Comparison of ENCODE assay signal across 1 cellular context in genomic region chr17:78281249-78281865, GRCh38.
A peak's percentile ranks its signal among the peaks of the same experiment; 100 is the strongest.
TF ChIP-seq lines count a peak whose summit lies in the region.

No MANE protein-coding gene starts in this region.

TF ChIP-seq in H1, 55 proteins besides CTCF, POLR2A, EP300 and RAD21:
- TF ChIP-seq TAF1 (IDR thresholded peaks at IDR 0.05; ENCODE audit: low read depth, low read length) = no peak
- peak; percentile 44; the same call in 1 of the 2 replicates for TF ChIP-seq MAX (IDR thresholded peaks at IDR 0.05)
- no peak for TF ChIP-seq SIX5 (IDR thresholded peaks at IDR 0.05; ENCODE audit: low read depth, low read length)
